In genomic region chr20:46004813-46005505, GRCh38 we compare ENCODE assay signal across 9 cellular contexts. TPM values are rescaled to one million over a fixed set of nuclear protein-coding genes. Genes with fewer than 3 reads are reported as not detected.
DNase-seq lines count a peak whose midpoint lies in the region; ATAC-seq and TF ChIP-seq lines count a peak whose summit lies in the region.
"Had no signal": no experiment of that assay in that cellular context is flagged by ENCODE, and none has a peak within 500 bp of the region (broad histone marks: within the 10 kb centered on the region; RNA-seq: fewer than 3 reads in every experiment).

No MANE protein-coding gene starts in this region.

- TF ChIP-seq CTCF in endodermal cell (conservative IDR thresholded peaks at IDR 0.05) = no peak

- H3K27me3 Mint-ChIP-seq in activated CD4-positive, alpha-beta T cell treated with anti-CD3 and anti-CD28 coated beads for 36 hours = peaks cover 11% of the 10 kb centered on the region
- peaks cover 7% of the 10 kb centered on the region for H3K27me3 Mint-ChIP-seq in endodermal cell (ENCODE audit: insufficient read depth)

- H3K4me1 ChIP-seq in endodermal cell (ENCODE audit: control insufficient read depth, insufficient read depth, low read length) = peaks cover 9% of the 10 kb centered on the region
- H3K4me1 ChIP-seq in Karpas-422 (ENCODE audit: low read length) = peaks cover 5% of the 10 kb centered on the region; the same call in 1 of the 2 replicates

- H2AFZ ChIP-seq in Karpas-422 (ENCODE audit: low read length) = no peak overlapping the region
- H2AFZ ChIP-seq: parathyroid adenoma had no signal

- WGBS in endodermal cell (ENCODE audit: insufficient coverage in 1 of 2, insufficient read length in 1 of 2), 2 experiments = 37 to 71% methylated on average over 1 to 3 of the region's 3 CpGs

- H3K9ac ChIP-seq in endodermal cell (ENCODE audit: extremely low read depth, low read length, poor library complexity, severe bottlenecking) = no peak overlapping the region
- no peak overlapping the region for H3K9ac ChIP-seq in Karpas-422 (ENCODE audit: low read length)
- H3K9ac ChIP-seq: parathyroid adenoma had no signal

- DNase-seq in activated CD4-positive, alpha-beta T cell treated with anti-CD3 and anti-CD28 coated beads for 36 hours = peak; percentile 25
- no peak for DNase-seq in activated CD4-positive, alpha-beta T cell treated with anti-CD3 and anti-CD28 coated beads, Interleukin-2, amount 50 U/mL, for 48 hours
- DNase-seq in NOMO-1 treated with DMSO at 0.1 percent for 48 hours (lab: John Stamatoyannopoulos, UW; ENCODE audit: unreplicated experiment) (peak; percentile 90), endodermal cell (peak; percentile 74), NCI-H526 treated with DMSO at 0.1 percent for 48 hours (lab: John Stamatoyannopoulos, UW) (no peak), Karpas-422 (no peak)

- ATAC-seq in activated CD4-positive, alpha-beta T cell treated with anti-CD3 and anti-CD28 coated beads for 36 hours = peak; percentile 21
- no peak for ATAC-seq in HG02840 (IDR thresholded peaks at IDR 0.05; ENCODE audit: low FRiP score, unreplicated experiment)

- intact Hi-C loops in activated CD4-positive, alpha-beta T cell treated with anti-CD3 and anti-CD28 coated beads for 36 hours (cut with DNase I, micrococcal nuclease) = no loop called here

- no peak overlapping the region for H3K27ac Mint-ChIP-seq in activated CD4-positive, alpha-beta T cell treated with anti-CD3 and anti-CD28 coated beads for 36 hours
- H3K27ac Mint-ChIP-seq in endodermal cell = peak overlapping the region; percentile 46

- H3K4me1 Mint-ChIP-seq in activated CD4-positive, alpha-beta T cell treated with anti-CD3 and anti-CD28 coated beads for 36 hours = peaks cover 81% of the 10 kb centered on the region
- peaks cover 35% of the 10 kb centered on the region for H3K4me1 Mint-ChIP-seq in endodermal cell

- H3K79me2 ChIP-seq in Karpas-422 (ENCODE audit: low read length) = no peaks in the 10 kb centered on the region
- H3K79me2 ChIP-seq: parathyroid adenoma had no signal

- no peak overlapping the region for H3K4me3 Mint-ChIP-seq in activated CD4-positive, alpha-beta T cell treated with anti-CD3 and anti-CD28 coated beads for 36 hours
- H3K4me3 Mint-ChIP-seq in endodermal cell = no peak overlapping the region

- H3K36me3 Mint-ChIP-seq in activated CD4-positive, alpha-beta T cell treated with anti-CD3 and anti-CD28 coated beads for 36 hours (ENCODE audit: low read depth) = no peaks in the 10 kb centered on the region
- no peaks in the 10 kb centered on the region for H3K36me3 Mint-ChIP-seq in endodermal cell (ENCODE audit: low read depth)

- H4K20me1 ChIP-seq in Karpas-422 (ENCODE audit: insufficient read depth, low read depth, low read length) = no peaks in the 10 kb centered on the region

- POLR2A ChIA-PET in activated CD4-positive, alpha-beta T cell treated with anti-CD3 and anti-CD28 coated beads for 36 hours (lab: Charles Lee) = no interaction called here

- CTCF ChIA-PET in activated CD4-positive, alpha-beta T cell treated with anti-CD3 and anti-CD28 coated beads for 36 hours (lab: Charles Lee) = interaction anchor here (0.5 to 2.6 kb wide), 5 partner anchors 9 to 18 kb away, joined by 3 to 17 read pairs (median 3); no protein-coding TSS in a partner anchor

- no peaks in the 10 kb centered on the region for H3K9me3 Mint-ChIP-seq in activated CD4-positive, alpha-beta T cell treated with anti-CD3 and anti-CD28 coated beads for 36 hours (ENCODE audit: low read depth)
- H3K9me3 Mint-ChIP-seq in endodermal cell = no peaks in the 10 kb centered on the region

- H3K27ac ChIP-seq in endodermal cell (ENCODE audit: low read depth, low read length) (no peak overlapping the region), skin epidermis (peak overlapping the region in 14 of 21 experiments; percentile 14 to 80 (median 49)), Karpas-422 (ENCODE audit: low read length) (no peak overlapping the region)
- H3K27ac ChIP-seq: parathyroid adenoma had no signal

- H3K9me3 ChIP-seq in endodermal cell (ENCODE audit: control insufficient read depth, low read length) (no peaks in the 10 kb centered on the region), Karpas-422 (ENCODE audit: low read length) (no peaks in the 10 kb centered on the region)

- H3K4me3 ChIP-seq in endodermal cell (ENCODE audit: low read length) = no peak overlapping the region
- H3K4me3 ChIP-seq in skin epidermis = peak overlapping the region in 1 of 7 experiments; percentile 4
- no peak overlapping the region for H3K4me3 ChIP-seq in Karpas-422 (ENCODE audit: low read length)

- H3K36me3 ChIP-seq in endodermal cell (ENCODE audit: control insufficient read depth, insufficient read depth, low read length) = no peaks in the 10 kb centered on the region
- H3K36me3 ChIP-seq in Karpas-422 (ENCODE audit: insufficient read depth, low read length) = no peaks in the 10 kb centered on the region

- no peaks in the 10 kb centered on the region for H3K9me2 ChIP-seq in Karpas-422 (replicated peaks; ENCODE audit: insufficient read depth, low read length)

- no peaks in the 10 kb centered on the region for H3K27me3 ChIP-seq in endodermal cell (ENCODE audit: control insufficient read depth, insufficient read depth, low read length, poor library complexity, severe bottlenecking)
- no peaks in the 10 kb centered on the region for H3K27me3 ChIP-seq in Karpas-422 (ENCODE audit: low read length)

- no peak overlapping the region for H3K4me2 ChIP-seq in Karpas-422 (ENCODE audit: low read depth, low read length, poor library complexity, severe bottlenecking)

RNA-seq across cellular contexts. Expression of gene MMP9, which starts 3.7 kb away (rescaled TPM):
- total RNA-seq in activated CD4-positive, alpha-beta T cell treated with anti-CD3 and anti-CD28 coated beads for 36 hours = not detected
- under 1 TPM; 0.15 to 0.29 TPM for total RNA-seq in endodermal cell
- 0.32 TPM for polyA plus RNA-seq in endodermal cell (2013, experiment 1 of 2)
- polyA plus RNA-seq in endodermal cell (2013, experiment 2 of 2) = 0.83 TPM
- not detected in 2 replicates for total RNA-seq in Karpas-422 (2014; rRNA removed; shearing (Covaris generic); ENCODE audit: low replicate concordance)

RNA-seq across cellular contexts. Expression of gene SLC12A5, which starts 24.1 kb away (rescaled TPM):
- total RNA-seq in activated CD4-positive, alpha-beta T cell treated with anti-CD3 and anti-CD28 coated beads for 36 hours = under 1 TPM; 0.49 to 0.73 TPM
- 10 to 100 TPM in 1 of 2 donors, 1 to 10 TPM in 1; 5.7 to 10.2 TPM for total RNA-seq in endodermal cell
- 7.2 TPM for polyA plus RNA-seq in endodermal cell (2013, experiment 1 of 2)
- 7.4 TPM for polyA plus RNA-seq in endodermal cell (2013, experiment 2 of 2)
- total RNA-seq in Karpas-422 (2014; rRNA removed; shearing (Covaris generic); ENCODE audit: low replicate concordance) = not detected in 2 replicates

RNA-seq across cellular contexts. Expression of gene ZNF335, which starts 33.0 kb away (rescaled TPM):
- 10 to 100 TPM; 27.4 to 28.9 TPM for total RNA-seq in activated CD4-positive, alpha-beta T cell treated with anti-CD3 and anti-CD28 coated beads for 36 hours
- total RNA-seq in endodermal cell = 10 to 100 TPM; 18.3 to 21.0 TPM
- polyA plus RNA-seq in endodermal cell (2013, experiment 1 of 2) = 14.5 TPM
- 12.8 TPM for polyA plus RNA-seq in endodermal cell (2013, experiment 2 of 2)
- total RNA-seq in Karpas-422 (2014; rRNA removed; shearing (Covaris generic); ENCODE audit: low replicate concordance) = 13.2 and 20.3 TPM in 2 replicates

Comparison
In these comparisons a context has a peak if more than half of its experiments do, and no peak if none do; other contexts are left out.
1. DNase-seq: peak in activated CD4-positive, alpha-beta T cell treated with anti-CD3 and anti-CD28 coated beads for 36 hours (single experiment), NOMO-1 treated with DMSO at 0.1 percent for 48 hours (single experiment) and endodermal cell (single experiment); none in activated CD4-positive, alpha-beta T cell treated with anti-CD3 and anti-CD28 coated beads, Interleukin-2, amount 50 U/mL, for 48 hours (0 of 2), NCI-H526 treated with DMSO at 0.1 percent for 48 hours (single experiment) and Karpas-422 (single experiment).
2. H3K27ac ChIP-seq: peak in skin epidermis (14 of 21); none in endodermal cell (single experiment) and Karpas-422 (single experiment).